ENCODE assay signal across 21 cellular contexts in the genomic region with DNA sequence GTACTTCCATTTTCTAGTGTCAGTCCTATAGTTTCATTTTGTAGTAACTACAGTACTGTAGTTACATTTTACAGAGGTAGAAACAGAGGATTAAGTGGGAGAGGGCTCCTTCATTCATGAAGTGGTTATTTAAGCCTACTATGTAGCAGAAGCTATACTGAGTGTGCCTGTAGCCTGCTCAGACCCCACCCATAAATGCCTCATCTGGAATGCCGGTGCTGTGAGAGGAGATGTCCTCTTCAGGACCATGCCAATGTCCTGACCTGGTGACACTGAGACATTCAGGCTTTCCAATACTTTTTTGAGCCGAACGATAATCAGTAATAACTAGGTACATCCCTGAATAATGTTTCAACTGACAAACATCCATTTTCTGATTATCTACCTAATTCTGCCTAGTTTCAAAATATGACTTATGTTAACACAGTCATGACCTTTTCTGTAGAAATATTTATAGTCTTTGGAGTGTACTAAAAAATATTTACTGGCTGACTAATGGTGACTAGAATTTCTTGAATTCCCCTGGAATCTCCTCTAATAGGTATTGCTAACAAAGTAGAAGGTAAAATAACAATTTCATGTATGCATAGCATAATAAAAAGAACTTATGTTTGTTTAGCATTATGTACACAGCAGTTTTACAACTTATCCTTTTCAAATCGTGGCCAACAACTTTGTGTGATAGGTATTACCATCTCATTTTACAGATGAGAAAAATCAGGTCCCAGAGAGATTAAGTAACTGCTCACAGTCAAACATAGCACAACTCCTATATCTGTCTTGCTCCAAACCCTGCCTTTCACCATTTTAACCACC. TPM values are rescaled to one million over a fixed set of nuclear protein-coding genes. Genes with fewer than 3 reads are reported as not detected.
"Had no signal": no experiment of that assay in that cellular context is flagged by ENCODE, and none has a peak within 500 bp of the region (broad histone marks: within the 10 kb centered on the region; RNA-seq: fewer than 3 reads in every experiment).

No MANE protein-coding gene starts in this region.

- H3K27ac ChIP-seq: coronary artery, gastrocnemius medialis, heart left ventricle, ovary, upper lobe of right lung had no signal

- H3K4me3 ChIP-seq: coronary artery, gastrocnemius medialis, heart left ventricle, ovary, upper lobe of right lung had no signal

- H3K36me3 ChIP-seq: gastrocnemius medialis, heart left ventricle, ovary, upper lobe of right lung had no signal

- H3K9me3 ChIP-seq: gastrocnemius medialis, heart left ventricle, ovary, upper lobe of right lung had no signal

- DNase-seq: activated CD4-positive, alpha-beta memory T cell treated with anti-CD3 and anti-CD28 coated beads for 36 hours; activated CD4-positive, alpha-beta T cell treated with anti-CD3 and anti-CD28 coated beads for 4 hours; activated naive CD4-positive, alpha-beta T cell; activated naive CD8-positive, alpha-beta T cell treated with anti-CD3 and anti-CD28 coated beads, Interleukin-2, amount 10 ng/mL, durations not matched to agents 7 days and 5 days; activated T-cell treated with anti-CD3 and anti-CD28 coated beads, Interleukin-2, amount 50 U/mL, for 1 hour; erythroblast; gastrocnemius medialis; heart left ventricle; mesenchymal stem cell; naive thymus-derived CD4-positive, alpha-beta T cell; ovary; stimulated activated CD8-positive, alpha-beta memory T cell treated with anti-CD3 and anti-CD28 coated beads, Interleukin-4, amount 100 ng/mL, for 48 hours; stimulated activated naive CD4-positive, alpha-beta T cell; upper lobe of right lung had no signal

- FAIRE-seq: endometrium, TTC549 had no signal

- H3K27me3 ChIP-seq: gastrocnemius medialis, heart left ventricle, ovary, upper lobe of right lung had no signal

- ATAC-seq: activated T-helper 17 cell treated with anti-CD3 and anti-CD28 coated beads, Interleukin-2, amount 50 U/mL, for 72 hours; gastrocnemius medialis; heart left ventricle; naive thymus-derived CD4-positive, alpha-beta T cell; sciatic nerve; upper lobe of right lung; WTC11 had no signal

- H3K4me1 ChIP-seq: gastrocnemius medialis, heart left ventricle, upper lobe of right lung had no signal

RNA-seq across cellular contexts. Expression of a gene that starts 10.2 kb away (rescaled TPM):
- total RNA-seq: activated CD4-positive, alpha-beta memory T cell treated with anti-CD3 and anti-CD28 coated beads for 36 hours; activated naive CD8-positive, alpha-beta T cell treated with anti-CD3 and anti-CD28 coated beads, Interleukin-2, amount 10 ng/mL, durations not matched to agents 7 days and 5 days; activated T-helper 17 cell treated with anti-CD3 and anti-CD28 coated beads, Interleukin-2, amount 50 U/mL, for 72 hours; naive thymus-derived CD4-positive, alpha-beta T cell; T-helper 2 cell treated with Interferon-gamma antibody and Interleukin-4, amounts not matched to agents 100 ng/mL and 5 ng/mL, for 36 hours had no signal
- polyA plus RNA-seq: naive thymus-derived CD4-positive, alpha-beta T cell had no signal
